14 cellular contexts compared by ENCODE assay signal in genomic region chr10:97883092-97883485, GRCh38. TPM values are rescaled to one million over a fixed set of nuclear protein-coding genes. Genes with fewer than 3 reads are reported as not detected.
"Had no signal": no experiment of that assay in that cellular context is flagged by ENCODE, and none has a peak within 500 bp of the region (broad histone marks: within the 10 kb centered on the region; RNA-seq: fewer than 3 reads in every experiment).

No MANE protein-coding gene starts in this region.

- H3K36me3 ChIP-seq: brain microvascular endothelial cell, gastrocnemius medialis, heart right ventricle, prostate gland, upper lobe of right lung had no signal

- H3K4me1 ChIP-seq: gastrocnemius medialis, heart right ventricle, prostate gland, upper lobe of right lung had no signal

- H3K27ac ChIP-seq: brain microvascular endothelial cell, gastrocnemius medialis, heart right ventricle, prostate gland, upper lobe of right lung had no signal

- FAIRE-seq: small intestine had no signal

- H3K9me3 ChIP-seq: gastrocnemius medialis, heart right ventricle, prostate gland, upper lobe of right lung had no signal

- DNase-seq: activated CD4-positive, alpha-beta T cell treated with anti-CD3 and anti-CD28 coated beads for 36 hours; activated effector memory CD4-positive, alpha-beta T cell treated with anti-CD3 and anti-CD28 coated beads, Interleukin-2, amount 50 U/mL, for 16 hours; activated T-cell treated with anti-CD3 and anti-CD28 coated beads, Interleukin-2, amount 50 U/mL, for 4 hours; cerebellar nuclear complex; effector CD8-positive, alpha-beta T cell; heart right ventricle; nucleus accumbens; right cardiac atrium; upper lobe of right lung had no signal

- H3K27me3 ChIP-seq: brain microvascular endothelial cell, gastrocnemius medialis, upper lobe of right lung had no signal

- H3K4me3 ChIP-seq: gastrocnemius medialis, heart right ventricle, prostate gland, upper lobe of right lung had no signal

RNA-seq across cellular contexts. Expression of gene GOLGA7B, which starts 33.4 kb away (rescaled TPM):
- polyA plus RNA-seq: fibroblast of lung had no signal
